In the genomic region with DNA sequence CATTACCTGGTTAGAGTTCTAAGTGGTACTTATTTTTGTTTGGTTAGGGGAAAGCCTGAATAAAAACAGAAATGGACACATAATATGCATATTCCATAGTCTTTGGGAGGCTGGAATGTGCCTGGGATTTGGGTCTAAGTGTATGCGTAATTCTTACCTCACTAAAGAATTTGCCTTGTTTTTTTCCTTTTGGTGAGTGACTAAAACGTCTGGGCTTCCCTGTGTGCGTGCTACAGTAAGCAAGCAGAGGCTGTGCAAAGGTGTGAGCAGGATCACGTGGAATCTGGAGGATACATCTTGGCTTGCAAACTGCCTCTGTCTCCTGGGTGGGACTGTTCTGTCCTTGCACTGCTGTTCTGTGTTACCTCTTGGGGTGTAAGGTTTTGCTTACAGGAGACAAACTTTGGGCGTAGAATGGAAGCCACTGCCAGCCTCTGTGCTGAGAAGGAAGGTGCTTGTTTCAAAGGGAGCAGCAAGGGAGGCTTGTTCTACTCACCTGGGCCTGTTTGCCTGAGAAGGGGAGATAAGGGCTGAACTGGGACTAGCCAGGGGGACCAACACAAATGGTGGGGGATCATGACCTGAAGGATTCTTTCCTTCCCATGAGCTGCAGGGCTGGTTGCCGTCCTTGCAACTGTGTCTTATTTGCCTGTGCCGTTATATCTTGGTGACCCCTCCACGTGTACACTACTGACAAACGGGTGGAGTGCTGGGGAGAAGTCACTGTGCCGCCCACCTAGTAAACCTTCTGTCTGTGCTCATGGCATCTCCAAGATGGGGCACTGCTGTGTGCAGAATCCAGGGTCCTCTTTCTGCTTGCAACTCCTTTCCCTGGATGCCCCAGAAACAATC, we compare ENCODE assay signal across 8 cellular contexts. TPM values are rescaled to one million over a fixed set of nuclear protein-coding genes. Genes with fewer than 3 reads are reported as not detected.
DNase-seq lines count a peak whose midpoint lies in the region; ATAC-seq and TF ChIP-seq lines count a peak whose summit lies in the region.

No MANE protein-coding gene starts in this region.

- peak; percentile 11 for TF ChIP-seq CTCF in foreskin keratinocyte (conservative IDR thresholded peaks at IDR 0.05)
- TF ChIP-seq CTCF in progenitor cell of endocrine pancreas (IDR thresholded peaks at IDR 0.05; ENCODE audit: unreplicated experiment), result no peak
- no peak for TF ChIP-seq CTCF in GM10248 (IDR thresholded peaks at IDR 0.05; ENCODE audit: control extremely low read depth, extremely low read depth, low read depth, missing control alignments)

- POLR2A ChIA-PET in CD4-positive, alpha-beta memory T cell (lab: Charles Lee; ENCODE audit: partially characterized antibody), result interaction anchor here (1.5 to 22.2 kb wide), 7 partner anchors 9 to 145 kb away, joined by 3 to 3839 read pairs (median 446); partner anchors contain the start of genes FAM89B, FRMD8, MALAT1 and NEAT1
- POLR2A ChIA-PET in GM10248 (lab: Yijun Ruan, JAX), result interaction anchor here (0.5 to 14.7 kb wide), 4 partner anchors 15 to 1471 kb away, joined by 3 to 620 read pairs (median 3); partner anchors contain the start of gene MALAT1

- intact Hi-C loops in CD4-positive, alpha-beta memory T cell (cut with micrococcal nuclease), result loop anchor here (5.0 kb wide), 1 partner anchor 145 kb away; the partner anchor contains the start of genes FAM89B and ZNRD2

- H3K4me1 Mint-ChIP-seq in CD4-positive, alpha-beta memory T cell, result peaks cover 50 to 83% (median 55%) of the 10 kb centered on the region in 4 donors
- H3K4me1 Mint-ChIP-seq in activated T-cell treated with anti-CD3 and anti-CD28 coated beads, Interleukin-2, amount 50 U/mL, for 72 hours (ENCODE audit: low read depth), result peaks cover 80% of the 10 kb centered on the region
- H3K4me1 Mint-ChIP-seq in progenitor cell of endocrine pancreas (ENCODE audit: low read depth), result peaks cover 50% of the 10 kb centered on the region

- H3K9me3 ChIP-seq in CD4-positive, alpha-beta memory T cell (ENCODE audit: control insufficient read depth in 1 of 2, low read length in 2 of 2), result no peaks in the 10 kb centered on the region

- peaks cover 0 to 2% of the 10 kb centered on the region in 2 donors for H3K27me3 Mint-ChIP-seq in CD4-positive, alpha-beta memory T cell
- H3K27me3 Mint-ChIP-seq in activated T-cell treated with anti-CD3 and anti-CD28 coated beads, Interleukin-2, amount 50 U/mL, for 72 hours (ENCODE audit: low read depth), result no peaks in the 10 kb centered on the region
- no peaks in the 10 kb centered on the region for H3K27me3 Mint-ChIP-seq in progenitor cell of endocrine pancreas

- peak overlapping the region; percentile 93 to 100 (median 97) for H3K27ac Mint-ChIP-seq in CD4-positive, alpha-beta memory T cell
- H3K27ac Mint-ChIP-seq in activated T-cell treated with anti-CD3 and anti-CD28 coated beads, Interleukin-2, amount 50 U/mL, for 72 hours, result peak overlapping the region; percentile 100
- peak overlapping the region; percentile 80 for H3K27ac Mint-ChIP-seq in progenitor cell of endocrine pancreas

- peak overlapping the region; percentile 95 to 99 for H3K4me3 ChIP-seq in CD4-positive, alpha-beta memory T cell (ENCODE audit: low read length in 2 of 2)

- peaks cover 19% of the 10 kb centered on the region for H3K36me3 ChIP-seq in CD4-positive, alpha-beta memory T cell (ENCODE audit: insufficient read depth, low read length)

- ATAC-seq in activated T-cell treated with anti-CD3 and anti-CD28 coated beads, Interleukin-2, amount 50 U/mL, for 72 hours (replicated peaks in 1 of 2), result peak; percentile 4 to 8
- ATAC-seq in foreskin keratinocyte, result peak; percentile 40
- no peak for ATAC-seq in GM21526 (IDR thresholded peaks at IDR 0.05; ENCODE audit: low FRiP score, unreplicated experiment)
- ATAC-seq in HG03565 (IDR thresholded peaks at IDR 0.05; ENCODE audit: unreplicated experiment), result no peak

- peak; percentile 28 to 69 (median 33) for DNase-seq in CD4-positive, alpha-beta memory T cell
- DNase-seq in Kasumi-1 (lab: John Stamatoyannopoulos, UW), result peak; percentile 32 to 49
- peak; percentile 61 to 66 for DNase-seq in activated T-cell treated with anti-CD3 and anti-CD28 coated beads, Interleukin-2, amount 50 U/mL, for 72 hours
- DNase-seq in foreskin keratinocyte, result peak; percentile 81 to 92
- DNase-seq in progenitor cell of endocrine pancreas (ENCODE audit: low spot score, unreplicated experiment), result no peak
- no peak for DNase-seq in GM10248 (ENCODE audit: extremely low spot score)

- no peaks in the 10 kb centered on the region for H3K27me3 ChIP-seq in CD4-positive, alpha-beta memory T cell (ENCODE audit: insufficient read depth, low read length)
- H3K27me3 ChIP-seq in foreskin keratinocyte, result no peaks in the 10 kb centered on the region

- peaks cover 0 to 9% (median 2%) of the 10 kb centered on the region in 8 donors for H3K9me3 Mint-ChIP-seq in CD4-positive, alpha-beta memory T cell
- peaks cover 0 to 2% of the 10 kb centered on the region in 2 donors for H3K9me3 Mint-ChIP-seq in activated T-cell treated with anti-CD3 and anti-CD28 coated beads, Interleukin-2, amount 50 U/mL, for 72 hours
- no peaks in the 10 kb centered on the region for H3K9me3 Mint-ChIP-seq in progenitor cell of endocrine pancreas (ENCODE audit: low read depth)

- CTCF ChIA-PET in CD4-positive, alpha-beta memory T cell (lab: Charles Lee; ENCODE audit: partially characterized antibody), result no interaction called here
- CTCF ChIA-PET in GM10248 (lab: Yijun Ruan, JAX), result no interaction called here

- peak overlapping the region; percentile 92 to 97 (median 95) for H3K4me3 Mint-ChIP-seq in CD4-positive, alpha-beta memory T cell
- H3K4me3 Mint-ChIP-seq in activated T-cell treated with anti-CD3 and anti-CD28 coated beads, Interleukin-2, amount 50 U/mL, for 72 hours, result peak overlapping the region; percentile 88 to 99
- H3K4me3 Mint-ChIP-seq in progenitor cell of endocrine pancreas (ENCODE audit: low read depth), result peak overlapping the region; percentile 68

- H3K4me1 ChIP-seq in CD4-positive, alpha-beta memory T cell (ENCODE audit: insufficient read depth, low read length), result peaks cover 58% of the 10 kb centered on the region
- H3K4me1 ChIP-seq in foreskin keratinocyte, result no peaks in the 10 kb centered on the region

- H3K27ac ChIP-seq in CD4-positive, alpha-beta memory T cell (ENCODE audit: low read depth, low read length), result peak overlapping the region; percentile 98
- peak overlapping the region; percentile 100 for H3K27ac ChIP-seq in foreskin keratinocyte

- peaks cover 55 to 58% of the 10 kb centered on the region in 2 donors for H3K36me3 Mint-ChIP-seq in CD4-positive, alpha-beta memory T cell
- peaks cover 56 to 67% of the 10 kb centered on the region in 2 donors for H3K36me3 Mint-ChIP-seq in activated T-cell treated with anti-CD3 and anti-CD28 coated beads, Interleukin-2, amount 50 U/mL, for 72 hours (ENCODE audit: insufficient read depth in 2 of 2)
- H3K36me3 Mint-ChIP-seq in progenitor cell of endocrine pancreas (ENCODE audit: insufficient read depth), result no peaks in the 10 kb centered on the region

RNA-seq across cellular contexts. Expression of gene NEAT1, which starts 4.5 kb away (rescaled TPM):
- 100 to 1,000 TPM; 685 to 687 TPM for total RNA-seq in CD4-positive, alpha-beta memory T cell
- polyA plus RNA-seq in CD4-positive, alpha-beta memory T cell, result 1 to 10 TPM; 2.3 to 4.0 TPM
- 1,000 to 10,000 TPM in 1 of 2 donors, 100 to 1,000 TPM in 1; 678 to 1,151 TPM for total RNA-seq in activated T-cell treated with anti-CD3 and anti-CD28 coated beads, Interleukin-2, amount 50 U/mL, for 72 hours
- 66.8 and 83.1 TPM in 2 replicates for total RNA-seq in foreskin keratinocyte
- 100 and 119 TPM in 2 replicates for polyA plus RNA-seq in foreskin keratinocyte
- total RNA-seq in progenitor cell of endocrine pancreas, result 78.8 and 99.9 TPM in 2 replicates

RNA-seq across cellular contexts. Expression of gene FRMD8, which starts 40.6 kb away (rescaled TPM):
- total RNA-seq in CD4-positive, alpha-beta memory T cell, result 10 to 100 TPM; 69.1 to 71.2 TPM
- 10 to 100 TPM; 44.1 to 55.6 TPM for polyA plus RNA-seq in CD4-positive, alpha-beta memory T cell
- 10 to 100 TPM; 43.5 to 47.2 TPM for total RNA-seq in activated T-cell treated with anti-CD3 and anti-CD28 coated beads, Interleukin-2, amount 50 U/mL, for 72 hours
- total RNA-seq in foreskin keratinocyte (26.3 and 29.7 TPM in 2 replicates), progenitor cell of endocrine pancreas (27.3 and 27.5 TPM in 2 replicates)
- polyA plus RNA-seq in foreskin keratinocyte, result 16.0 and 17.0 TPM in 2 replicates

RNA-seq across cellular contexts. Expression of gene SLC25A45, which starts 44.6 kb away (rescaled TPM):
- 10 to 100 TPM; 17.0 to 24.2 TPM for total RNA-seq in CD4-positive, alpha-beta memory T cell
- 10 to 100 TPM in 1 of 2 donors, 1 to 10 TPM in 1; 7.2 to 15.0 TPM for polyA plus RNA-seq in CD4-positive, alpha-beta memory T cell
- total RNA-seq in activated T-cell treated with anti-CD3 and anti-CD28 coated beads, Interleukin-2, amount 50 U/mL, for 72 hours, result 10 to 100 TPM; 16.4 to 18.8 TPM
- total RNA-seq in foreskin keratinocyte (0.25 and 0.58 TPM in 2 replicates), progenitor cell of endocrine pancreas (4.0 and 5.3 TPM in 2 replicates)
- 0.16 and 0.17 TPM in 2 replicates for polyA plus RNA-seq in foreskin keratinocyte

Comparison
In these comparisons a context has a peak if more than half of its experiments do, and no peak if none do; other contexts are left out.
1. DNase-seq: peak in CD4-positive, alpha-beta memory T cell (5 of 5), Kasumi-1 (2 of 2), activated T-cell treated with anti-CD3 and anti-CD28 coated beads, Interleukin-2, amount 50 U/mL, for 72 hours (2 of 2) and foreskin keratinocyte (2 of 2); none in progenitor cell of endocrine pancreas (single experiment) and GM10248 (single experiment).
2. ATAC-seq: peak in activated T-cell treated with anti-CD3 and anti-CD28 coated beads, Interleukin-2, amount 50 U/mL, for 72 hours (2 of 2) and foreskin keratinocyte (single experiment); none in GM21526 (single experiment) and HG03565 (single experiment).
3. Peak in every context shown above with its lines, with median percentiles within 50 percentile points of each other: H3K27ac Mint-ChIP-seq and H3K4me3 Mint-ChIP-seq.